In the genomic region with DNA sequence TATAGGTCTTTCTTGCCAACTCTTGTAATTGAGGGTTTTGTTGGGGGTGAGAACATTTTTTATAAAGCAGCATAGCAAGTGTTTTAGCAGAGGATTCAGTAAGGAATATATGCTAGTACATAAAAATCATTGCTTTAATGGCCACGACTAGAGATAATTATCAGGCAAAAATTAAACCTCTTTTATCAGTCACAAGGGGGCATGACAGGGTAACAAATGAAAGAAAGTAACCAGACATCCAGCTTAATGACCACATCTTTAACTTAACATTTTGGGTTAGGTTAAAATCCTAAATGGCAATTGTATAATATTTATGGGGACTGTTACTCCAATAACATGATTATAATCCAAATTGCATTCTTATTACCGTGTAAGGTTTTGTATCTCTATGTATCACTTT, we compare ENCODE assay signal across 11 cellular contexts.
DNase-seq lines count a peak whose midpoint lies in the region; ATAC-seq and TF ChIP-seq lines count a peak whose summit lies in the region.
"Had no signal": no experiment of that assay in that cellular context is flagged by ENCODE, and none has a peak within 500 bp of the region (broad histone marks: within the 10 kb centered on the region; RNA-seq: fewer than 3 reads in every experiment).

No MANE protein-coding gene starts in this region.

- H3K27me3 ChIP-seq in A673 (replicated peaks; ENCODE audit: insufficient read depth, low read depth, low read length, poor library complexity) = no peaks in the 10 kb centered on the region
- H3K27me3 ChIP-seq in PC-3 (ENCODE audit: low read length) = no peaks in the 10 kb centered on the region
- H3K27me3 ChIP-seq: upper lobe of right lung had no signal

- H3K4me2 ChIP-seq in PC-3 (ENCODE audit: low read length) = no peak overlapping the region

- ATAC-seq in PC-3 (peak; percentile 77), GM21381 (IDR thresholded peaks at IDR 0.05; ENCODE audit: unreplicated experiment) (no peak), HG03097 (IDR thresholded peaks at IDR 0.05; ENCODE audit: low FRiP score, unreplicated experiment) (no peak), GM18873 (IDR thresholded peaks at IDR 0.05; ENCODE audit: low FRiP score, unreplicated experiment) (no peak)
- ATAC-seq: upper lobe of right lung had no signal

- no peaks in the 10 kb centered on the region for H3F3A ChIP-seq in PC-3 (ENCODE audit: low read length, unreplicated experiment)

- H3K9me2 ChIP-seq in PC-3 (replicated peaks; ENCODE audit: low read length) = no peaks in the 10 kb centered on the region

- H3K36me3 ChIP-seq in A673 (ENCODE audit: insufficient read depth, low read length, poor library complexity, severe bottlenecking) = no peaks in the 10 kb centered on the region
- no peaks in the 10 kb centered on the region for H3K36me3 ChIP-seq in PC-3 (ENCODE audit: low read depth, low read length)
- H3K36me3 ChIP-seq: upper lobe of right lung had no signal

- DNase-seq in A673 (ENCODE audit: low spot score) = peak; percentile 81
- peak; percentile 20 for DNase-seq in HT1080 (ENCODE audit: low read depth)
- peak; percentile 46 for DNase-seq in PC-3
- peak; percentile 42 for DNase-seq in fibroblast of peridontal ligament (ENCODE audit: extremely low read depth)
- DNase-seq in MV-4-11 (lab: John Stamatoyannopoulos, UW) = no peak
- DNase-seq: activated CD4-positive, CD25-positive, alpha-beta regulatory T cell treated with anti-CD3 and anti-CD28 coated beads, Interleukin-2, amount 50 U/mL, for 72 hours; effector CD4-positive, alpha-beta T cell; upper lobe of right lung had no signal

- H3K9me3 ChIP-seq in A673 (ENCODE audit: low read depth, low read length, poor library complexity, severe bottlenecking) = no peaks in the 10 kb centered on the region
- no peaks in the 10 kb centered on the region for H3K9me3 ChIP-seq in PC-3 (ENCODE audit: low read length)
- H3K9me3 ChIP-seq: upper lobe of right lung had no signal

- no peaks in the 10 kb centered on the region for H3K79me2 ChIP-seq in PC-3 (ENCODE audit: low read length)

- POLR2A ChIA-PET in A673 (lab: Charles Lee; ENCODE audit: low non-redundant PET) = interaction anchor here (0.6 kb wide), 1 partner anchor 263 kb away, joined by 4 read pairs; no protein-coding TSS in a partner anchor
- POLR2A ChIA-PET in PC-3 (lab: Charles Lee; ENCODE audit: unreplicated experiment) = no interaction called here

- no peaks in the 10 kb centered on the region for H4K20me1 ChIP-seq in PC-3 (ENCODE audit: low read length)

- CTCF ChIA-PET in A673 (lab: Charles Lee) = interaction anchor here (0.5 to 1.9 kb wide), 4 partner anchors 124 to 313 kb away, joined by 3 to 13 read pairs (median 8); partner anchors contain the start of gene ALX1
- CTCF ChIA-PET in PC-3 (lab: Charles Lee) = interaction anchor here (1.4 kb wide), 1 partner anchor 79 kb away, joined by 6 read pairs; no protein-coding TSS in a partner anchor

- H3K4me3 ChIP-seq in A673 (ENCODE audit: low read depth, low read length, poor library complexity, severe bottlenecking) (no peak overlapping the region), PC-3 (ENCODE audit: low read length) (no peak overlapping the region)
- H3K4me3 ChIP-seq: upper lobe of right lung had no signal

- peaks cover 24% of the 10 kb centered on the region for H3K4me1 ChIP-seq in A673 (ENCODE audit: insufficient read depth, low read length, poor library complexity, severe bottlenecking)
- H3K4me1 ChIP-seq in PC-3 (ENCODE audit: insufficient read depth, low read length) = no peaks in the 10 kb centered on the region
- H3K4me1 ChIP-seq: upper lobe of right lung had no signal

- H3K27ac ChIP-seq in A673 (ENCODE audit: low read depth, low read length, poor library complexity, severe bottlenecking) = peak overlapping the region; percentile 40
- H3K27ac ChIP-seq in PC-3 (ENCODE audit: low read length) = no peak overlapping the region
- H3K27ac ChIP-seq: upper lobe of right lung had no signal

- peak; percentile 70 for TF ChIP-seq CTCF in A673 (conservative IDR thresholded peaks at IDR 0.05; ENCODE audit: low read depth, low read length)
- peak; percentile 63 for TF ChIP-seq CTCF in PC-3 (conservative IDR thresholded peaks at IDR 0.05; ENCODE audit: low read depth, low read length)

- intact Hi-C loops in A673 (cut with micrococcal nuclease; ENCODE audit: unreplicated experiment) = loop anchor here (1.0 to 10.0 kb wide), 7 partner anchors 127 to 761 kb away; partner anchors contain the start of genes ALX1 and NTS
- intact Hi-C loops in PC-3 (cut with micrococcal nuclease) = loop anchor here (1.0 to 2.0 kb wide), 7 partner anchors 79 to 765 kb away; no protein-coding TSS in a partner anchor

- no peak overlapping the region for H3K9ac ChIP-seq in PC-3 (ENCODE audit: low read length)

- BruUV-seq in A673 (replicated peaks; lab: Mats Ljungman, UMichigan) (no TSS peak), PC-3 (replicated peaks; lab: Mats Ljungman, UMichigan) (no TSS peak)

- no peak overlapping the region for H2AFZ ChIP-seq in PC-3 (ENCODE audit: low read length)
